Comparison of ENCODE assay signal across 27 cellular contexts in the genomic region with DNA sequence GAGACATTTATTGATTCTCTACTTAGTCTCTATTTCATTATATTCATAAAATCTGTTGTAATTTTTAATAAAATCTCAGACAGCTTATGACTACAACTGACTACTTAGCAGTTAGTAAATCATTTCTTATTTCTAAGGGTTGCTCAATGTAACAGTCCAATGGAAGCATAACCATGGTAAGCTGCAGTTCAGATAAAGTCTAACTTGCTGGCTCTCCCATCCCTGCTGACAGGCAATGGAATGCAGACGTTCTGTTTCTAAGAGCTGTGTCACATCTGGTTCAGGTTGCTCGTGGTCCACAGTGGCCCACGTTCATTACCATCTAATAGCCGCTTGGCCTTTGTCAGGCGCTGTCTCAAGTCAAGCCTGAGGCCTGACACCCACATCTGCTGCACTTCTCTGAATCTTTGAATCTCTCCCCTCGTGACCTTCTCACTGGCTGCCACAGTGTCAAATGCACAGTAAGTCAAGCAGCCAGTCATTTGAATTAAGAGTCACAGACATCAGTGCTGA.
"Had no signal": no experiment of that assay in that cellular context is flagged by ENCODE, and none has a peak within 500 bp of the region (broad histone marks: within the 10 kb centered on the region; RNA-seq: fewer than 3 reads in every experiment).

No MANE protein-coding gene starts in this region.

- H3K4me1 ChIP-seq: ascending aorta had no signal

- H3K27me3 Mint-ChIP-seq: activated CD4-positive, alpha-beta T cell treated with anti-CD3 and anti-CD28 coated beads, Interleukin-2, amount 10 ng/mL, durations not matched to agents 24 days and 14 days; activated CD8-positive, alpha-beta memory T cell treated with anti-CD3 and anti-CD28 coated beads, Interleukin-2, amount 10 ng/mL, durations not matched to agents 7 days and 5 days; activated naive CD8-positive, alpha-beta T cell treated with anti-CD3 and anti-CD28 coated beads, Interleukin-2, amount 50 U/mL, for 24 hours; brain had no signal

- H3K27ac Mint-ChIP-seq: activated CD4-positive, alpha-beta T cell treated with anti-CD3 and anti-CD28 coated beads, Interleukin-2, amount 10 ng/mL, durations not matched to agents 24 days and 14 days; activated CD8-positive, alpha-beta memory T cell treated with anti-CD3 and anti-CD28 coated beads, Interleukin-2, amount 10 ng/mL, durations not matched to agents 7 days and 5 days; activated naive CD4-positive, alpha-beta T cell treated with anti-CD3 and anti-CD28 coated beads, Interleukin-2, amount 50 U/mL, for 72 hours; activated naive CD8-positive, alpha-beta T cell treated with anti-CD3 and anti-CD28 coated beads, Interleukin-2, amount 50 U/mL, for 24 hours; WTC11 had no signal

- H3K27ac ChIP-seq: ascending aorta, SK-N-MC had no signal

- H3K4me3 Mint-ChIP-seq: activated CD4-positive, alpha-beta T cell treated with anti-CD3 and anti-CD28 coated beads, Interleukin-2, amount 10 ng/mL, durations not matched to agents 24 days and 14 days; activated CD8-positive, alpha-beta memory T cell treated with anti-CD3 and anti-CD28 coated beads, Interleukin-2, amount 10 ng/mL, durations not matched to agents 7 days and 5 days; activated naive CD8-positive, alpha-beta T cell treated with anti-CD3 and anti-CD28 coated beads, Interleukin-2, amount 50 U/mL, for 24 hours; activated T-cell treated with anti-CD3 and anti-CD28 coated beads, Interleukin-2, amount 50 U/mL, for 4 hours; brain; WTC11 had no signal

- DNase-seq: activated CD4-positive, alpha-beta T cell treated with anti-CD3 and anti-CD28 coated beads for 1 hour; activated CD4-positive, alpha-beta T cell treated with anti-CD3 and anti-CD28 coated beads, Interleukin-2, amount 10 ng/mL, durations not matched to agents 24 days and 14 days; activated CD4-positive, alpha-beta T cell treated with anti-CD3 and anti-CD28 coated beads, Interleukin-2, amount 50 U/mL, for 48 hours; activated CD8-positive, alpha-beta memory T cell treated with anti-CD3 and anti-CD28 coated beads, Interleukin-2, amount 10 ng/mL, durations not matched to agents 7 days and 5 days; activated effector memory CD4-positive, alpha-beta T cell treated with anti-CD3 and anti-CD28 coated beads, Interleukin-2, amount 50 U/mL, for 16 hours; activated naive CD4-positive, alpha-beta T cell treated with Interleukin-2 at 50 U/mL for 16 hours; activated naive CD8-positive, alpha-beta T cell treated with anti-CD3 and anti-CD28 coated beads, Interleukin-2, amount 50 U/mL, for 24 hours; activated T-cell treated with anti-CD3 and anti-CD28 coated beads, Interleukin-2, amount 50 U/mL, for 4 hours; amniotic stem cell; Karpas-422; MM.1S; NCI-H1105; NCI-H1436; NCI-H1694 treated with DMSO at 0.1 percent for 48 hours; NCI-H2029 treated with DMSO at 0.1 percent for 48 hours; NCI-H345; NCI-H510A; NCI-H526 treated with DMSO at 0.1 percent for 48 hours; NCI-H82; SIG-M5; SW 1271 had no signal

- H3K27me3 ChIP-seq: ascending aorta had no signal

- H3K4me3 ChIP-seq: ascending aorta, K562, SK-N-MC had no signal

- H3K9me3 ChIP-seq: ascending aorta had no signal

- ATAC-seq: activated CD8-positive, alpha-beta memory T cell treated with anti-CD3 and anti-CD28 coated beads, Interleukin-2, amount 10 ng/mL, durations not matched to agents 7 days and 5 days; activated naive CD4-positive, alpha-beta T cell treated with anti-CD3 and anti-CD28 coated beads, Interleukin-2, amount 50 U/mL, for 72 hours; activated naive CD8-positive, alpha-beta T cell treated with anti-CD3 and anti-CD28 coated beads, Interleukin-2, amount 50 U/mL, for 24 hours; activated T-cell treated with anti-CD3 and anti-CD28 coated beads, Interleukin-2, amount 50 U/mL, for 4 hours; K562; WTC11 had no signal

- H3K36me3 ChIP-seq: ascending aorta had no signal

- H3K9me3 Mint-ChIP-seq: activated CD4-positive, alpha-beta T cell treated with anti-CD3 and anti-CD28 coated beads, Interleukin-2, amount 10 ng/mL, durations not matched to agents 24 days and 14 days had no signal

- H3K36me3 Mint-ChIP-seq: activated CD8-positive, alpha-beta memory T cell treated with anti-CD3 and anti-CD28 coated beads, Interleukin-2, amount 10 ng/mL, durations not matched to agents 7 days and 5 days; activated naive CD4-positive, alpha-beta T cell treated with anti-CD3 and anti-CD28 coated beads, Interleukin-2, amount 50 U/mL, for 72 hours; brain; WTC11 had no signal

- H3K4me1 Mint-ChIP-seq: activated CD4-positive, alpha-beta T cell treated with anti-CD3 and anti-CD28 coated beads, Interleukin-2, amount 10 ng/mL, durations not matched to agents 24 days and 14 days; activated CD8-positive, alpha-beta memory T cell treated with anti-CD3 and anti-CD28 coated beads, Interleukin-2, amount 10 ng/mL, durations not matched to agents 7 days and 5 days; activated naive CD8-positive, alpha-beta T cell treated with anti-CD3 and anti-CD28 coated beads, Interleukin-2, amount 50 U/mL, for 24 hours; brain had no signal
